Comparison of ENCODE assay signal across 11 cellular contexts in the genomic region with DNA sequence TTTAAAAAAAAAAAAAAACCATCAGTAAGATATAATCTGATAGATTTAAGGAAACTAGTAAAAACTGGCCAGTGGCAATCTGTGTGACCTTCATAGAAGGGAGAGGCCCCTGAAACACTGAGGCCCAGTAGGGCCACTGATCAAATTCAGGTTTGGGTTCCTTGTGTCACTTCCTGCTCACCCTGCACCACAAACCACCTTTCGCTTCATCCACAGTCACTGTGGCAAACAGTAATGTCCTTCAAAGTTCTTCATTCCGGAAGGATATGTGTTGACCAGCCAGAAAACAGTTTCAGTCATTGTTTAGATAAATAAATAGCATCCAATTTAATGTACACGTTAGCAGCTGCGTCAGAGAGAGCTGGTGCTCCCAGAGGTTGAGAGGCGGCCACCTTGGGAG.
"Had no signal": no experiment of that assay in that cellular context is flagged by ENCODE, and none has a peak within 500 bp of the region (broad histone marks: within the 10 kb centered on the region; RNA-seq: fewer than 3 reads in every experiment).

No MANE protein-coding gene starts in this region.

- H3K4me3 Mint-ChIP-seq: T-cell had no signal

- H3K27me3 Mint-ChIP-seq: T-cell had no signal

- H3K27ac ChIP-seq: HL-60 had no signal

- H3K4me2 ChIP-seq: SK-N-SH had no signal

- H3K9ac ChIP-seq: SK-N-SH had no signal

- DNase-seq: KBM-7, NCI-H146, NCI-H226, NCI-H446, NCI-H69, Right ventricle myocardium superior, SIG-M5, SK-N-SH, SW 1271, T-cell had no signal

- H3K27ac Mint-ChIP-seq: T-cell had no signal

- H3K36me3 Mint-ChIP-seq: T-cell had no signal

- ATAC-seq: T-cell had no signal

- H3K9me3 ChIP-seq: SK-N-SH had no signal

- H3K4me1 Mint-ChIP-seq: T-cell had no signal
